ENCODE assay signal across 13 cellular contexts in genomic region chr12:124397807-124398577, GRCh38.
DNase-seq lines count a peak whose midpoint lies in the region; ATAC-seq and TF ChIP-seq lines count a peak whose summit lies in the region.
"Had no signal": no experiment of that assay in that cellular context is flagged by ENCODE, and none has a peak within 500 bp of the region (broad histone marks: within the 10 kb centered on the region; RNA-seq: fewer than 3 reads in every experiment).

No MANE protein-coding gene starts in this region.

- DNase-seq in activated CD4-positive, alpha-beta T cell treated with anti-CD3 and anti-CD28 coated beads, Interleukin-2, amount 10 ng/mL, durations not matched to agents 7 days and 5 days = no peak
- no peak for DNase-seq in activated CD4-positive, alpha-beta T cell treated with anti-CD3 and anti-CD28 coated beads for 1 hour
- DNase-seq in Panc1 (ENCODE audit: low read depth, low spot score) = no peak
- no peak for DNase-seq in glutamatergic neuron
- peak in 1 of 2 donors; percentile 66 for DNase-seq in tibial artery
- no peak for DNase-seq in middle frontal gyrus (ENCODE audit: extremely low spot score, low spot score)
- DNase-seq in CD1c-positive myeloid dendritic cell (ENCODE audit: extremely low spot score) = no peak
- DNase-seq in activated CD4-positive, alpha-beta T cell treated with anti-CD3 and anti-CD28 coated beads for 36 hours = no peak
- DNase-seq: activated CD4-positive, CD25-positive, alpha-beta regulatory T cell; islet precursor cell; PC-9 had no signal

- intact Hi-C loops in Panc1 (cut with micrococcal nuclease; ENCODE audit: unreplicated experiment) = loop anchor here (10.0 kb wide), 1 partner anchor 167 kb away; the partner anchor contains the start of gene NCOR2
- intact Hi-C loops in tibial artery (cut with DNase I; ENCODE audit: low total_unique reads) = no loop called here
- intact Hi-C loops in activated CD4-positive, alpha-beta T cell treated with anti-CD3 and anti-CD28 coated beads for 36 hours (cut with DNase I, micrococcal nuclease) = no loop called here

- CTCF ChIA-PET in activated CD4-positive, alpha-beta T cell treated with anti-CD3 and anti-CD28 coated beads, Interleukin-2, amount 10 ng/mL, durations not matched to agents 7 days and 5 days (lab: Charles Lee) = interaction anchor here (0.9 kb wide), 1 partner anchor 10 kb away, joined by 3 read pairs; no protein-coding TSS in a partner anchor
- CTCF ChIA-PET in Panc1 (lab: Charles Lee) = interaction anchor here (1.1 to 1.2 kb wide), 2 partner anchors 8 to 10 kb away, joined by 4 read pairs; no protein-coding TSS in a partner anchor
- CTCF ChIA-PET in activated CD4-positive, alpha-beta T cell treated with anti-CD3 and anti-CD28 coated beads for 36 hours (lab: Charles Lee) = interaction anchor here (0.6 to 1.5 kb wide), 3 partner anchors 12 to 280 kb away, joined by 3 to 4 read pairs (median 3); no protein-coding TSS in a partner anchor

- peak overlapping the region; percentile 94; the same call in 1 of the 2 replicates for H3K27ac ChIP-seq in Panc1 (ENCODE audit: low read length)
- H3K27ac ChIP-seq in tibial artery = peak overlapping the region; percentile 90 to 96
- H3K27ac ChIP-seq: PC-9 had no signal

- H3K4me3 ChIP-seq in Panc1 (ENCODE audit: low read depth in 2 of 2, low read length in 2 of 2) (no peak overlapping the region), tibial artery (no peak overlapping the region)
- H3K4me3 ChIP-seq: PC-9, psoas muscle had no signal

- H3K27me3 ChIP-seq in Panc1 (ENCODE audit: control insufficient read depth, insufficient read depth, low read length) (no peaks in the 10 kb centered on the region), tibial artery (no peaks in the 10 kb centered on the region)

- H3K27ac Mint-ChIP-seq in activated CD4-positive, alpha-beta T cell treated with anti-CD3 and anti-CD28 coated beads, Interleukin-2, amount 10 ng/mL, durations not matched to agents 7 days and 5 days = peak overlapping the region; percentile 19
- H3K27ac Mint-ChIP-seq in glutamatergic neuron (ENCODE audit: unreplicated experiment) = peak overlapping the region; percentile 77
- H3K27ac Mint-ChIP-seq in activated CD4-positive, alpha-beta T cell treated with anti-CD3 and anti-CD28 coated beads for 36 hours = no peak overlapping the region
- H3K27ac Mint-ChIP-seq: activated naive CD8-positive, alpha-beta T cell had no signal

- no peaks in the 10 kb centered on the region for H3K27me3 Mint-ChIP-seq in activated CD4-positive, alpha-beta T cell treated with anti-CD3 and anti-CD28 coated beads, Interleukin-2, amount 10 ng/mL, durations not matched to agents 7 days and 5 days
- peaks cover 36% of the 10 kb centered on the region for H3K27me3 Mint-ChIP-seq in glutamatergic neuron (ENCODE audit: unreplicated experiment)
- H3K27me3 Mint-ChIP-seq in activated CD4-positive, alpha-beta T cell treated with anti-CD3 and anti-CD28 coated beads for 36 hours = no peaks in the 10 kb centered on the region
- H3K27me3 Mint-ChIP-seq: activated naive CD8-positive, alpha-beta T cell had no signal

- no TSS peak for BruUV-seq in Panc1 (replicated peaks; lab: Mats Ljungman, UMichigan)

- H3K4me3 Mint-ChIP-seq in activated CD4-positive, alpha-beta T cell treated with anti-CD3 and anti-CD28 coated beads, Interleukin-2, amount 10 ng/mL, durations not matched to agents 7 days and 5 days = no peak overlapping the region
- H3K4me3 Mint-ChIP-seq in glutamatergic neuron (ENCODE audit: unreplicated experiment) = no peak overlapping the region
- H3K4me3 Mint-ChIP-seq in activated CD4-positive, alpha-beta T cell treated with anti-CD3 and anti-CD28 coated beads for 36 hours = no peak overlapping the region
- H3K4me3 Mint-ChIP-seq: activated naive CD8-positive, alpha-beta T cell had no signal

- H3K9me3 Mint-ChIP-seq in activated CD4-positive, alpha-beta T cell treated with anti-CD3 and anti-CD28 coated beads, Interleukin-2, amount 10 ng/mL, durations not matched to agents 7 days and 5 days = no peaks in the 10 kb centered on the region
- peaks cover 21% of the 10 kb centered on the region for H3K9me3 Mint-ChIP-seq in glutamatergic neuron (ENCODE audit: unreplicated experiment)
- H3K9me3 Mint-ChIP-seq in activated CD4-positive, alpha-beta T cell treated with anti-CD3 and anti-CD28 coated beads for 36 hours (ENCODE audit: low read depth) = no peaks in the 10 kb centered on the region

- ATAC-seq in Panc1 = no peak
- ATAC-seq in activated CD4-positive, alpha-beta T cell treated with anti-CD3 and anti-CD28 coated beads for 36 hours = no peak

- H3K9me3 ChIP-seq in Panc1 (ENCODE audit: control insufficient read depth, insufficient read depth, low read depth, low read length) = no peaks in the 10 kb centered on the region
- no peaks in the 10 kb centered on the region for H3K9me3 ChIP-seq in tibial artery
- H3K9me3 ChIP-seq: psoas muscle had no signal

- no peaks in the 10 kb centered on the region for H3K4me1 Mint-ChIP-seq in activated CD4-positive, alpha-beta T cell treated with anti-CD3 and anti-CD28 coated beads, Interleukin-2, amount 10 ng/mL, durations not matched to agents 7 days and 5 days
- peaks cover 28% of the 10 kb centered on the region for H3K4me1 Mint-ChIP-seq in glutamatergic neuron (ENCODE audit: low read depth, unreplicated experiment)
- peaks cover 4% of the 10 kb centered on the region for H3K4me1 Mint-ChIP-seq in activated CD4-positive, alpha-beta T cell treated with anti-CD3 and anti-CD28 coated beads for 36 hours

- TF ChIP-seq CTCF in Panc1 (IDR thresholded peaks at IDR 0.05) (no peak), glutamatergic neuron (IDR thresholded peaks at IDR 0.05; ENCODE audit: partially characterized antibody, unreplicated experiment) (no peak), tibial artery (IDR thresholded peaks at IDR 0.05) (no peak)

- POLR2A ChIA-PET in activated CD4-positive, alpha-beta T cell treated with anti-CD3 and anti-CD28 coated beads, Interleukin-2, amount 10 ng/mL, durations not matched to agents 7 days and 5 days (lab: Charles Lee) = no interaction called here
- POLR2A ChIA-PET in Panc1 (lab: Charles Lee) = no interaction called here
- POLR2A ChIA-PET in activated CD4-positive, alpha-beta T cell treated with anti-CD3 and anti-CD28 coated beads for 36 hours (lab: Charles Lee) = no interaction called here

- peaks cover 13% of the 10 kb centered on the region for H3K36me3 Mint-ChIP-seq in activated CD4-positive, alpha-beta T cell treated with anti-CD3 and anti-CD28 coated beads, Interleukin-2, amount 10 ng/mL, durations not matched to agents 7 days and 5 days (ENCODE audit: low read depth)
- no peaks in the 10 kb centered on the region for H3K36me3 Mint-ChIP-seq in glutamatergic neuron (ENCODE audit: unreplicated experiment)
- peaks cover 10% of the 10 kb centered on the region for H3K36me3 Mint-ChIP-seq in activated CD4-positive, alpha-beta T cell treated with anti-CD3 and anti-CD28 coated beads for 36 hours (ENCODE audit: low read depth)
- H3K36me3 Mint-ChIP-seq: activated naive CD8-positive, alpha-beta T cell had no signal

- H3K4me1 ChIP-seq in Panc1 (ENCODE audit: control insufficient read depth, insufficient read depth, low read length) = peaks cover 72% of the 10 kb centered on the region
- H3K4me1 ChIP-seq in tibial artery = peaks cover 4 to 83% (median 70%) of the 10 kb centered on the region in 4 donors

- in situ Hi-C loops in Panc1 (cut with HindIII; ENCODE audit: low pct_unique_long_range_greater_than_20kb, low sequenced_read_pairs) = no loop called here

- H3K36me3 ChIP-seq in Panc1 (ENCODE audit: control insufficient read depth, insufficient read depth, low read length) = no peaks in the 10 kb centered on the region; the same call in 1 of the 2 replicates
- H3K36me3 ChIP-seq in tibial artery = peaks cover 6 to 76% (median 55%) of the 10 kb centered on the region in 3 donors
